15 cellular contexts compared by ENCODE assay signal in genomic region chr4:154719087-154719486, GRCh38. TPM values are rescaled to one million over a fixed set of nuclear protein-coding genes. Genes with fewer than 3 reads are reported as not detected.
DNase-seq lines count a peak whose midpoint lies in the region; ATAC-seq, FAIRE-seq and TF ChIP-seq lines count a peak whose summit lies in the region.
"Had no signal": no experiment of that assay in that cellular context is flagged by ENCODE, and none has a peak within 500 bp of the region (broad histone marks: within the 10 kb centered on the region; RNA-seq: fewer than 3 reads in every experiment).

No MANE protein-coding gene starts in this region.

- H3K4me3 ChIP-seq in bronchial epithelial cell (ENCODE audit: low read depth, low read length): no peak overlapping the region
- no peak overlapping the region for H3K4me3 ChIP-seq in HepG2 (replicated peaks in 1 of 3; ENCODE audit: insufficient read depth in 1 of 3, low read depth in 2 of 3, low read length in 3 of 3)
- H3K4me3 ChIP-seq: MG63, sigmoid colon, uterus had no signal

- H3K79me2 ChIP-seq in HepG2 (ENCODE audit: insufficient read depth, low read length): no peaks in the 10 kb centered on the region

- POLR2A ChIA-PET in HepG2 (lab: Yijun Ruan, JAX): no interaction called here

- BruUV-seq in HepG2 (replicated peaks; lab: Mats Ljungman, UMichigan): no TSS peak

- no peak for ATAC-seq in HepG2
- ATAC-seq: CD8-positive, alpha-beta T cell; stimulated activated naive B cell treated with anti-CD40 and anti-IgM and Interleukin-4, amounts not matched to agents 10 μg/mL and 1 μg/mL and 100 μg/mL, for 72 hours had no signal

- DNase-seq in EH (ENCODE audit: low read depth): peak; percentile 15
- DNase-seq in MV-4-11 (lab: John Stamatoyannopoulos, UW): peak; percentile 3
- peak; percentile 88 for DNase-seq in bronchial epithelial cell (ENCODE audit: low read depth)
- DNase-seq in HepG2 (ENCODE audit: low spot score): no peak
- DNase-seq in NOMO-1 (lab: John Stamatoyannopoulos, UW; ENCODE audit: unreplicated experiment in 2 of 2): no peak
- DNase-seq in NOMO-1 treated with dmso at 0.1 percent for 144 hours (lab: John Stamatoyannopoulos, UW; ENCODE audit: unreplicated experiment): no peak
- DNase-seq in NCI-H2029 treated with DMSO at 0.1 percent for 48 hours (lab: John Stamatoyannopoulos, UW): no peak
- DNase-seq: activated naive CD4-positive, alpha-beta T cell treated with anti-CD3 and anti-CD28 coated beads for 36 hours; CD8-positive, alpha-beta T cell; H9; MG63; sigmoid colon; stimulated activated naive B cell treated with anti-CD40 and anti-IgM and Interleukin-4, amounts not matched to agents 10 μg/mL and 1 μg/mL and 100 μg/mL, for 72 hours; uterus had no signal

- TF ChIP-seq EP300 in HepG2 (IDR thresholded peaks at IDR 0.05; ENCODE audit: low read depth in 2 of 2, low read length in 2 of 2) (no peak), HepG2 (CRISPR knock-in tag; IDR thresholded peaks at IDR 0.05; ENCODE audit: borderline replicate concordance) (no peak)

- H3K4me2 ChIP-seq in HepG2 (ENCODE audit: low read depth, low read length): no peak overlapping the region

- H3K27me3 ChIP-seq in bronchial epithelial cell (ENCODE audit: control insufficient read depth, insufficient read depth, low read length): no peaks in the 10 kb centered on the region
- no peaks in the 10 kb centered on the region for H3K27me3 ChIP-seq in HepG2 (ENCODE audit: control insufficient read depth in 1 of 2, insufficient read depth in 2 of 2, low read length in 2 of 2)
- H3K27me3 ChIP-seq: MG63, neutrophil, sigmoid colon, uterus had no signal

- TF ChIP-seq POLR2A in HepG2 (IDR thresholded peaks at IDR 0.05; ENCODE audit: insufficient read depth in 1 of 2, low read depth in 2 of 2, low read length in 2 of 2): no peak

- no peaks in the 10 kb centered on the region for H3K4me1 ChIP-seq in HepG2 (ENCODE audit: insufficient read depth, low read length)
- H3K4me1 ChIP-seq: sigmoid colon, uterus had no signal

- no peaks in the 10 kb centered on the region for H3K36me3 ChIP-seq in bronchial epithelial cell (ENCODE audit: control insufficient read depth, insufficient read depth, low read length)
- H3K36me3 ChIP-seq in HepG2 (replicated peaks in 1 of 2; ENCODE audit: control insufficient read depth in 1 of 2, insufficient read depth in 2 of 2, low read length in 2 of 2): no peaks in the 10 kb centered on the region
- H3K36me3 ChIP-seq: MG63, neutrophil, sigmoid colon, uterus had no signal

- peak overlapping the region; percentile 23 for H2AFZ ChIP-seq in HepG2 (ENCODE audit: low read length)

- no peak overlapping the region for H3K9ac ChIP-seq in HepG2 (ENCODE audit: insufficient read depth, low read depth, low read length)

- H3K9me3 ChIP-seq in HepG2 (ENCODE audit: low read length): no peaks in the 10 kb centered on the region
- H3K9me3 ChIP-seq: MG63, neutrophil, sigmoid colon, uterus had no signal

- intact Hi-C loops in HepG2 (cut with micrococcal nuclease; ENCODE audit: unreplicated experiment): no loop called here

- H3K27ac ChIP-seq in HepG2 (ENCODE audit: extremely low read length, insufficient read depth, low read length): no peak overlapping the region
- H3K27ac ChIP-seq: neutrophil, sigmoid colon, uterus had no signal

- in situ Hi-C loops in HepG2 (cut with HindIII; ENCODE audit: extremely low pct_ligation_motif_present, low pct_unique_long_range_greater_than_20kb): no loop called here

- no peaks in the 10 kb centered on the region for H4K20me1 ChIP-seq in HepG2 (ENCODE audit: insufficient read depth, low read length)

- TF ChIP-seq RAD21 in HepG2 (CRISPR knock-in tag; IDR thresholded peaks at IDR 0.05): no peak

- CTCF ChIA-PET in HepG2 (lab: Yijun Ruan, JAX; ENCODE audit: low intra/inter-chr PET ratio, low total read pairs): no interaction called here

- no peak for FAIRE-seq in bronchial epithelial cell (lab: Jason Lieb, UNC)
- FAIRE-seq in HepG2 (lab: Jason Lieb, UNC): no peak

- 3% methylated on average over 4 of the region's 4 CpGs for WGBS in HepG2 (ENCODE audit: low lambda C conversion rate)

- TF ChIP-seq CTCF in bronchial epithelial cell (IDR thresholded peaks at IDR 0.05; ENCODE audit: insufficient read depth, low read length, severe bottlenecking) (no peak), HepG2 (CRISPR knock-in tag; IDR thresholded peaks at IDR 0.05) (no peak)

TF ChIP-seq in HepG2, 621 proteins besides CTCF, POLR2A, EP300 and RAD21:
- no peak for TF ChIP-seq TFDP1 (CRISPR knock-in tag; IDR thresholded peaks at IDR 0.05; ENCODE audit: borderline replicate concordance)
- peak; percentile 31; the same call in 1 of the 2 replicates for TF ChIP-seq CEBPB (IDR thresholded peaks at IDR 0.05; ENCODE audit: borderline replicate concordance, low read depth, low read length)
- TF ChIP-seq FOSL2 (CRISPR knock-in tag; IDR thresholded peaks at IDR 0.05): peak; percentile 26; the same call in 1 of the 2 replicates
- TF ChIP-seq MIXL1 (CRISPR knock-in tag; IDR thresholded peaks at IDR 0.05): no peak
- TF ChIP-seq ATF4 (CRISPR knock-in tag; IDR thresholded peaks at IDR 0.05): peak in 1 of 2 experiments; percentile 46; a peak in 1 of 4 replicates
TF ChIP-seq in HepG2: peak in this region for 3.

RNA-seq across cellular contexts. Expression of gene LRAT, which starts 24.7 kb away (rescaled TPM):
- total RNA-seq in bronchial epithelial cell: 12.4 and 21.5 TPM in 2 replicates
- not detected in 2 replicates for total RNA-seq in HepG2 (2016; rRNA removed; fragmentation: Illumina TruSeq; extraction: Trizol)
- total RNA-seq in HepG2 (2016; cell fraction: cytosol; rRNA removed; fragmentation: Illumina TruSeq; extraction: Trizol; ENCODE audit: low read depth): not detected in 2 replicates
- not detected in 2 replicates for total RNA-seq in HepG2 (2016; cell fraction: insoluble cytoplasmic fraction; rRNA removed; fragmentation: Illumina TruSeq; extraction: Trizol)
- total RNA-seq in HepG2 (2016; cell fraction: membrane; rRNA removed; fragmentation: Illumina TruSeq; extraction: Trizol): not detected in 2 replicates
- not detected in 2 replicates for total RNA-seq in HepG2 (2016; cell fraction: nucleus; rRNA removed; fragmentation: Illumina TruSeq; extraction: Trizol)
- 0.11 TPM in 1 of 2 replicates, not detected in the other for polyA plus RNA-seq in HepG2 (2011; rRNA removed)
- not detected in 2 replicates for polyA plus RNA-seq in HepG2 (2011; cell fraction: cytosol; rRNA removed)
- polyA plus RNA-seq in HepG2 (2011; cell fraction: nucleus; rRNA removed): 0.42 and 0.52 TPM in 2 replicates
- 0.11 TPM in 1 of 2 replicates, not detected in the other for polyA plus RNA-seq in HepG2 (2012)
- not detected in 2 replicates for polyA plus RNA-seq in HepG2 (2016; cell fraction: cytosol; fragmentation: Illumina TruSeq; extraction: Trizol; ENCODE audit: low read depth)
- polyA plus RNA-seq in HepG2 (2016; cell fraction: insoluble cytoplasmic fraction; fragmentation: Illumina TruSeq; extraction: Trizol; ENCODE audit: low read depth): not detected in 2 replicates
- polyA plus RNA-seq in HepG2 (2016; cell fraction: membrane; fragmentation: Illumina TruSeq; extraction: Trizol; ENCODE audit: low read depth): not detected in 2 replicates
- not detected in 2 replicates for polyA plus RNA-seq in HepG2 (2016; cell fraction: nucleus; fragmentation: Illumina TruSeq; extraction: Trizol; ENCODE audit: insufficient read depth, low read depth)
- polyA minus RNA-seq in HepG2 (2011; rRNA and poly(A)+ RNA removed; ENCODE audit: low replicate concordance): not detected in 2 replicates
- not detected in 2 replicates for polyA minus RNA-seq in HepG2 (2011; cell fraction: cytosol; rRNA and poly(A)+ RNA removed)
- not detected in 2 replicates for polyA minus RNA-seq in HepG2 (2011; cell fraction: nucleus; rRNA and poly(A)+ RNA removed)
- total RNA-seq: activated naive CD4-positive, alpha-beta T cell treated with anti-CD3 and anti-CD28 coated beads for 36 hours; CD8-positive, alpha-beta T cell had no signal

Comparison
In these comparisons a context has a peak if more than half of its experiments do, and no peak if none do; other contexts are left out.
1. DNase-seq: peak in EH (single experiment), MV-4-11 (single experiment) and bronchial epithelial cell (single experiment); none in HepG2 (single experiment), NOMO-1 (0 of 2), NOMO-1 treated with dmso at 0.1 percent for 144 hours (single experiment) and NCI-H2029 treated with DMSO at 0.1 percent for 48 hours (single experiment).
2. RNA of gene LRAT, which starts 24.7 kb away (total RNA-seq): 12.4 to 21.5 TPM in bronchial epithelial cell; not detected in HepG2; every median in the first group is over 10 times any median in the second.